1 cellular context compared by ENCODE assay signal in the genomic region with DNA sequence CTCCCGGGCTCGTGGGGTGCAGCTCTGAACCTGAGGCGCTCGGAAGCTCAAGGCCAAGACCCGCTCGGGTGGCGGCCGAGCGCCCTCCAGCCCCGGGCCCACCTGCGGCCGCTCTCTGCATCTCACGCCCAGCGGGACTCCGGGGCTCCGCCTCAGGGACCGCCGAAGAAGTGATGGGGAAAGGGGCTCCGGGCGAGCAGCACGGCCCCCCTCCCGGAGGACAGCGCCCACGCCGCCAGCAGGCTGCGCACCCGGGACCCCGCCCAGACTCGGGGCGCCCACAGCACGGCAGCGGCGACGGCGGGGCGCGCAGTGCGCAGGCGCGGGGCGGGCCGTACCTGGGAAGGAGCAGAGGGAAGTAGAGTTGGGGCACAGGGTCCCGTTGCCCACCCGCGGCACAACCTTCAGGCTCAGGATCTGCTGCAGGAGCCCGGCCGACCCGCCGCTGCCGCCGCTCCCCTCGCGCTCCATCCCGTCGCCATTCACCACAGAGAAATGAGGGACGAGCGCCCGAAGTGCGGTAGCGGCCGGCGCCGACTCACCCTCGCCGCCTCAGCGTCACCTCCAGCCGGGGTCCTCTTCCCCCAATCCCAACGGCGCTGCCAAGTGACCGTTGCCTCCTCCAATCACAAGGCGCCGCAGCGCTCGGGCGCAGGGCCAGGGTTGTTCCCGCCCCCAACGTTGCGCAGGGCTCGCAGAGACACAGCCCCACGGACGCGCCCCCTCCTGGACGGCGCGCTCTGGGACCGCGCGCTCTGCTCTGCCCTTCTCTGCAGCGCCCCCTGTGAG.
TF ChIP-seq lines count a peak whose summit lies in the region.

A gene with protein sequence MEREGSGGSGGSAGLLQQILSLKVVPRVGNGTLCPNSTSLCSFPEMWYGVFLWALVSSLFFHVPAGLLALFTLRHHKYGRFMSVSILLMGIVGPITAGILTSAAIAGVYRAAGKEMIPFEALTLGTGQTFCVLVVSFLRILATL (minus strand): TSS at position 560 of the 789 bp plus-strand sequence. CDS start 89 bp downstream, at position 471.

TF ChIP-seq in HCT116, 20 proteins besides CTCF, POLR2A, EP300 and RAD21 (continued from another document):
- TF ChIP-seq, protein P1, sequence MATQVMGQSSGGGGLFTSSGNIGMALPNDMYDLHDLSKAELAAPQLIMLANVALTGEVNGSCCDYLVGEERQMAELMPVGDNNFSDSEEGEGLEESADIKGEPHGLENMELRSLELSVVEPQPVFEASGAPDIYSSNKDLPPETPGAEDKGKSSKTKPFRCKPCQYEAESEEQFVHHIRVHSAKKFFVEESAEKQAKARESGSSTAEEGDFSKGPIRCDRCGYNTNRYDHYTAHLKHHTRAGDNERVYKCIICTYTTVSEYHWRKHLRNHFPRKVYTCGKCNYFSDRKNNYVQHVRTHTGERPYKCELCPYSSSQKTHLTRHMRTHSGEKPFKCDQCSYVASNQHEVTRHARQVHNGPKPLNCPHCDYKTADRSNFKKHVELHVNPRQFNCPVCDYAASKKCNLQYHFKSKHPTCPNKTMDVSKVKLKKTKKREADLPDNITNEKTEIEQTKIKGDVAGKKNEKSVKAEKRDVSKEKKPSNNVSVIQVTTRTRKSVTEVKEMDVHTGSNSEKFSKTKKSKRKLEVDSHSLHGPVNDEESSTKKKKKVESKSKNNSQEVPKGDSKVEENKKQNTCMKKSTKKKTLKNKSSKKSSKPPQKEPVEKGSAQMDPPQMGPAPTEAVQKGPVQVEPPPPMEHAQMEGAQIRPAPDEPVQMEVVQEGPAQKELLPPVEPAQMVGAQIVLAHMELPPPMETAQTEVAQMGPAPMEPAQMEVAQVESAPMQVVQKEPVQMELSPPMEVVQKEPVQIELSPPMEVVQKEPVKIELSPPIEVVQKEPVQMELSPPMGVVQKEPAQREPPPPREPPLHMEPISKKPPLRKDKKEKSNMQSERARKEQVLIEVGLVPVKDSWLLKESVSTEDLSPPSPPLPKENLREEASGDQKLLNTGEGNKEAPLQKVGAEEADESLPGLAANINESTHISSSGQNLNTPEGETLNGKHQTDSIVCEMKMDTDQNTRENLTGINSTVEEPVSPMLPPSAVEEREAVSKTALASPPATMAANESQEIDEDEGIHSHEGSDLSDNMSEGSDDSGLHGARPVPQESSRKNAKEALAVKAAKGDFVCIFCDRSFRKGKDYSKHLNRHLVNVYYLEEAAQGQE (IDR thresholded peaks at IDR 0.05; ENCODE audit: low read depth), result no peak
- TF ChIP-seq, protein P2, sequence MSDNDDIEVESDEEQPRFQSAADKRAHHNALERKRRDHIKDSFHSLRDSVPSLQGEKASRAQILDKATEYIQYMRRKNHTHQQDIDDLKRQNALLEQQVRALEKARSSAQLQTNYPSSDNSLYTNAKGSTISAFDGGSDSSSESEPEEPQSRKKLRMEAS (IDR thresholded peaks at IDR 0.05), result peak; percentile 81
- peak; percentile 92 for TF ChIP-seq ZFX (IDR thresholded peaks at IDR 0.05)
- peak; percentile 71 for TF ChIP-seq SRF (IDR thresholded peaks at IDR 0.05; ENCODE audit: low read depth)
- TF ChIP-seq, protein P3, sequence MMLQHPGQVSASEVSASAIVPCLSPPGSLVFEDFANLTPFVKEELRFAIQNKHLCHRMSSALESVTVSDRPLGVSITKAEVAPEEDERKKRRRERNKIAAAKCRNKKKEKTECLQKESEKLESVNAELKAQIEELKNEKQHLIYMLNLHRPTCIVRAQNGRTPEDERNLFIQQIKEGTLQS (IDR thresholded peaks at IDR 0.05), result no peak
- TF ChIP-seq EZH2phosphoT487 (IDR thresholded peaks at IDR 0.05; ENCODE audit: borderline replicate concordance), result no peak
- TF ChIP-seq JUND (IDR thresholded peaks at IDR 0.05), result no peak
- no peak; the same call in 1 of the 2 replicates for TF ChIP-seq ELF1 (IDR thresholded peaks at IDR 0.05; ENCODE audit: borderline replicate concordance, low read depth)
- TF ChIP-seq SIN3A (IDR thresholded peaks at IDR 0.05; ENCODE audit: low read depth), result peak; percentile 88
- TF ChIP-seq FOSL1 (IDR thresholded peaks at IDR 0.05; ENCODE audit: low read depth), result no peak
- TF ChIP-seq CBX3 (IDR thresholded peaks at IDR 0.05; ENCODE audit: low read depth), result peak; percentile 97
- peak; percentile 49 for TF ChIP-seq YY1 (IDR thresholded peaks at IDR 0.05; ENCODE audit: extremely low read depth, insufficient replicate concordance, low read depth, low read length)
TF ChIP-seq in HCT116: peak in this region for 9.
